Comparison of ENCODE assay signal across 13 cellular contexts in the genomic region with DNA sequence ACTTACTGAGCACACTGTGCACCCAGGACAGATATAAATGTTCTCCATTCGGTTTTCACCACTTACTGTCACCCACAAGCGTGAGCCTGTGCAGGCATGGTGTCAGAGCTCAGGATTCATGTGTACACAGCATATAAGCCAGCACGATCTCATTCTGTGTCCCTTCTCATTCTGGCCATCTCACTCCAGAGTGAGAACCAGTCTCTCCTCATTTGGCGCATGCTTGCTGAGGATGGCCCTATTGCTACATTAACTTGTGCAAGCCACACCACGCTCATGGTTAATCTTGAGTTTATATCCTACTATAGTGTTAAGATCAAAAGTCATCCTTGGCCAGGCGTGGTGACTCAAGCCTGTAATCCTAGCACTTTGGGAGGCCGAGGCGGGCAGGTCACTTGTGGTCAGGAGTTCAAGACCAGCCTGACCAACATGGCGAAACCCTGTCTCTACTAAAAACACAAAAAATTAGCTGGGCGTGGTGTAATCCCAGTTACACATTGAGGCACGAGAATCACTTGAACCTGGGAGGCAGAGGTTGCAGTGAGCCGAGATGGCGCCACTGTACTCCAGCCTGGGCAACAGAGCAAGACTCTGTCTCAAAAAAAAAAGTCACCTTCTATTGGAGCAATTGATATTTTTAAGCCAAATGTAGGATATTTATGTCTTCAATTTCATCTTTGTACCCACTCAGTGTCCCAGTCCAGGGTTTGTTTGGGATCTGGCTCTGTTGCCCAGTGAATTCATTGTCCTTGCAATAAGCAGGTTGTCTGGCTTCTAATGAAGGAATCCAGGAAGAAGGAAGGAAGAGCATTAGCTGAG. TPM values are rescaled to one million over a fixed set of nuclear protein-coding genes. Genes with fewer than 3 reads are reported as not detected.
DNase-seq lines count a peak whose midpoint lies in the region; ATAC-seq and TF ChIP-seq lines count a peak whose summit lies in the region.
"Had no signal": no experiment of that assay in that cellular context is flagged by ENCODE, and none has a peak within 500 bp of the region (broad histone marks: within the 10 kb centered on the region; RNA-seq: fewer than 3 reads in every experiment).

No MANE protein-coding gene starts in this region.

- peaks cover 2% of the 10 kb centered on the region for H3K4me1 ChIP-seq in mesenchymal stem cell (ENCODE audit: control insufficient read depth, insufficient read depth, low read depth, low read length)

- no peak overlapping the region for H3K23ac ChIP-seq in mesenchymal stem cell (ENCODE audit: low read length in 2 of 2)

- H2AK5ac ChIP-seq in mesenchymal stem cell (ENCODE audit: low read length, severe bottlenecking), result no peak overlapping the region

- no peak overlapping the region for H3K4me3 ChIP-seq in mesenchymal stem cell (ENCODE audit: insufficient read depth in 1 of 2, low read depth in 1 of 2, low read length in 2 of 2)
- H3K4me3 ChIP-seq: tibial artery had no signal

- H2BK15ac ChIP-seq in mesenchymal stem cell (ENCODE audit: low read depth, poor library complexity, severe bottlenecking), result no peak overlapping the region

- DNase-seq in T-helper 1 cell (no peak), ELR (ENCODE audit: low read depth) (peak; percentile 63), WTC11 (ENCODE audit: low spot score) (no peak), mesenchymal stem cell (peak; percentile 66), AG20443 (ENCODE audit: low spot score) (no peak)
- DNase-seq: 8988T, NCI-H1048, NCI-H345, nephron progenitor cell, tibial artery had no signal

- no peak overlapping the region for H2BK12ac ChIP-seq in mesenchymal stem cell (ENCODE audit: low read length in 2 of 2)

- H3K27me3 Mint-ChIP-seq in T-helper 1 cell treated with Interleukin-12 subunit alpha and Interleukin-12 subunit beta and Interleukin-4 antibody, amounts not matched to agents 30 μg/mL and 1 μg/mL, for 36 hours (ENCODE audit: low read depth), result no peaks in the 10 kb centered on the region
- no peaks in the 10 kb centered on the region; the same call in 1 of the 2 replicates for H3K27me3 Mint-ChIP-seq in WTC11 (ENCODE audit: low read depth)

- ATAC-seq in WTC11, result no peak
- ATAC-seq in GM18870 (IDR thresholded peaks at IDR 0.05; ENCODE audit: unreplicated experiment), result no peak
- no peak for ATAC-seq in GM21360 (IDR thresholded peaks at IDR 0.05; ENCODE audit: unreplicated experiment)

- CTCF ChIA-PET in WTC11 (lab: Charles Lee), result no interaction called here

- no peak overlapping the region for H3K18ac ChIP-seq in mesenchymal stem cell (ENCODE audit: low read depth in 1 of 2, low read length in 2 of 2)

- no peak for TF ChIP-seq CTCF in WTC11 (IDR thresholded peaks at IDR 0.05)

- no peak overlapping the region for H3K4me2 ChIP-seq in mesenchymal stem cell (ENCODE audit: low read length, poor library complexity, severe bottlenecking)

- no peaks in the 10 kb centered on the region for H3K9me3 Mint-ChIP-seq in T-helper 1 cell treated with Interleukin-12 subunit alpha and Interleukin-12 subunit beta and Interleukin-4 antibody, amounts not matched to agents 30 μg/mL and 1 μg/mL, for 36 hours
- peaks cover 5% of the 10 kb centered on the region for H3K9me3 Mint-ChIP-seq in WTC11
- H3K9me3 Mint-ChIP-seq: nephron progenitor cell had no signal

- no peak overlapping the region for H3K27ac ChIP-seq in mesenchymal stem cell (ENCODE audit: low read length, poor library complexity, severe bottlenecking)
- H3K27ac ChIP-seq: tibial artery had no signal

- no peak overlapping the region for H3K9ac ChIP-seq in mesenchymal stem cell (ENCODE audit: low read length)

- H3K27me3 ChIP-seq in mesenchymal stem cell (ENCODE audit: control insufficient read depth in 1 of 2, insufficient read depth in 1 of 2, low read length in 2 of 2), result no peaks in the 10 kb centered on the region

- H3K27ac Mint-ChIP-seq in T-helper 1 cell treated with Interleukin-12 subunit alpha and Interleukin-12 subunit beta and Interleukin-4 antibody, amounts not matched to agents 30 μg/mL and 1 μg/mL, for 36 hours, result peak overlapping the region; percentile 69
- H3K27ac Mint-ChIP-seq in WTC11, result no peak overlapping the region
- H3K27ac Mint-ChIP-seq: nephron progenitor cell had no signal

- H3K79me1 ChIP-seq in mesenchymal stem cell (replicated peaks; ENCODE audit: low read length, poor library complexity, severe bottlenecking), result no peaks in the 10 kb centered on the region

- peak overlapping the region; percentile 16 for H3K4me3 Mint-ChIP-seq in T-helper 1 cell treated with Interleukin-12 subunit alpha and Interleukin-12 subunit beta and Interleukin-4 antibody, amounts not matched to agents 30 μg/mL and 1 μg/mL, for 36 hours
- H3K4me3 Mint-ChIP-seq in WTC11, result no peak overlapping the region
- H3K4me3 Mint-ChIP-seq: nephron progenitor cell had no signal

- H2BK120ac ChIP-seq in mesenchymal stem cell (ENCODE audit: low read depth, low read length), result no peak overlapping the region

- H3K36me3 Mint-ChIP-seq in T-helper 1 cell treated with Interleukin-12 subunit alpha and Interleukin-12 subunit beta and Interleukin-4 antibody, amounts not matched to agents 30 μg/mL and 1 μg/mL, for 36 hours (ENCODE audit: low read depth), result no peaks in the 10 kb centered on the region
- no peaks in the 10 kb centered on the region for H3K36me3 Mint-ChIP-seq in WTC11

- H3K4ac ChIP-seq in mesenchymal stem cell (ENCODE audit: low read depth in 1 of 2, low read length in 2 of 2), result no peak overlapping the region

- H3K4me1 Mint-ChIP-seq in T-helper 1 cell treated with Interleukin-12 subunit alpha and Interleukin-12 subunit beta and Interleukin-4 antibody, amounts not matched to agents 30 μg/mL and 1 μg/mL, for 36 hours (ENCODE audit: low read depth), result peaks cover 59% of the 10 kb centered on the region
- peaks cover 7% of the 10 kb centered on the region; the same call in 1 of the 2 replicates for H3K4me1 Mint-ChIP-seq in WTC11

- no peaks in the 10 kb centered on the region for H3K9me3 ChIP-seq in mesenchymal stem cell (ENCODE audit: control insufficient read depth, low read length)
- H3K9me3 ChIP-seq: tibial artery had no signal

- H2BK5ac ChIP-seq in mesenchymal stem cell (ENCODE audit: low read depth, low read length, poor library complexity, severe bottlenecking), result no peak overlapping the region

- no peaks in the 10 kb centered on the region for H3K36me3 ChIP-seq in mesenchymal stem cell (ENCODE audit: control insufficient read depth in 1 of 2, insufficient read depth in 2 of 2, low read depth in 1 of 2, low read length in 2 of 2)
- H3K36me3 ChIP-seq: tibial artery had no signal

- H2AFZ ChIP-seq in mesenchymal stem cell (ENCODE audit: low read depth, low read length), result no peak overlapping the region

- H4K91ac ChIP-seq in mesenchymal stem cell (ENCODE audit: low read length), result no peak overlapping the region

- no peak overlapping the region for H3K14ac ChIP-seq in mesenchymal stem cell (ENCODE audit: low read length in 2 of 2)

- POLR2A ChIA-PET in WTC11 (lab: Charles Lee), result no interaction called here

- no peak overlapping the region for H4K8ac ChIP-seq in mesenchymal stem cell (ENCODE audit: low read length)

- 78% methylated on average over 11 of the region's 13 CpGs for WGBS in mesenchymal stem cell

TF ChIP-seq in WTC11, 78 proteins besides CTCF, POLR2A, EP300 and RAD21:
- TF ChIP-seq RORB (CRISPR knock-in tag; IDR thresholded peaks at IDR 0.05), result no peak
- peak; percentile 10; the same call in 1 of the 2 replicates for TF ChIP-seq ZNF121 (CRISPR knock-in tag; IDR thresholded peaks at IDR 0.05)
- TF ChIP-seq RELA (CRISPR knock-in tag; IDR thresholded peaks at IDR 0.05; ENCODE audit: borderline replicate concordance), result no peak

RNA-seq across cellular contexts. Expression of a gene that starts 20.9 kb away (rescaled TPM):
- total RNA-seq in WTC11 (2021), result 62.3 to 67.1 TPM (median 62.5 TPM) in 3 replicates
- 22.8 TPM for polyA plus RNA-seq in mesenchymal stem cell (2013, experiment 1 of 2)
- 21.9 TPM for polyA plus RNA-seq in mesenchymal stem cell (2013, experiment 2 of 2)

RNA-seq across cellular contexts. Expression of a gene that starts 34.0 kb away (rescaled TPM):
- total RNA-seq in WTC11 (2021), result not detected in 3 replicates
- polyA plus RNA-seq in mesenchymal stem cell (2013, experiment 1 of 2), result not detected
- not detected for polyA plus RNA-seq in mesenchymal stem cell (2013, experiment 2 of 2)

RNA-seq across cellular contexts. Expression of a gene that starts 38.3 kb away (rescaled TPM):
- not detected in 3 replicates for total RNA-seq in WTC11 (2021)
- polyA plus RNA-seq in mesenchymal stem cell (2013, experiment 1 of 2), result not detected
- polyA plus RNA-seq in mesenchymal stem cell (2013, experiment 2 of 2), result not detected

RNA-seq across cellular contexts. Expression of a gene that starts 41.2 kb away (rescaled TPM):
- total RNA-seq in WTC11 (2021), result not detected in 3 replicates
- polyA plus RNA-seq in mesenchymal stem cell (2013, experiment 1 of 2), result not detected
- polyA plus RNA-seq in mesenchymal stem cell (2013, experiment 2 of 2), result not detected

RNA-seq across cellular contexts. Expression of a gene that starts 46.0 kb away (rescaled TPM):
- total RNA-seq in WTC11 (2021), result 0.48 TPM in 1 of 3 replicates, not detected in the others
- not detected for polyA plus RNA-seq in mesenchymal stem cell (2013, experiment 1 of 2)
- not detected for polyA plus RNA-seq in mesenchymal stem cell (2013, experiment 2 of 2)

Comparison
In these comparisons a context has a peak if more than half of its experiments do, and no peak if none do; other contexts are left out.
1. DNase-seq: peak in ELR (single experiment) and mesenchymal stem cell (single experiment); none in T-helper 1 cell (0 of 5), WTC11 (single experiment) and AG20443 (single experiment).